ENCODE assay signal across 9 cellular contexts in the genomic region with DNA sequence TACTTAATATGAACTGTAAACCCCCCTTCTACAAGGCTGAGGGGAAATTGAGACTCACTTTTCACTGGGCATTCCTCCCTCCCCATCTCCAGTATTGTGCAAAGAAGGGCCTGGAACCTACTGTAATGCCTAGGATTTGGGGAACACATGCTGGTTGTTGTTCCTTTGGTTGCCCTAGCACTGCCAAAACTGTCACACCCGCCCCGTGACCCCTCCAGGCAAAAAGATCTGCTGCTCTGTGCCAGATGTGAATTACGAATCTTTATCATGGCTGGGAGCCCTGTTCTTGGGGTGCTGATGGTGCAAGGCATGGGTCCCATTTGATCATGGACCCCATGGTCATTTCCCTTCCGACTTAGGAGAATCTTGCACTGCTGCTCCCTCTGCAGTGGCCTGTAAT.
DNase-seq lines count a peak whose midpoint lies in the region; ATAC-seq, FAIRE-seq and TF ChIP-seq lines count a peak whose summit lies in the region.
"Had no signal": no experiment of that assay in that cellular context is flagged by ENCODE, and none has a peak within 500 bp of the region (broad histone marks: within the 10 kb centered on the region; RNA-seq: fewer than 3 reads in every experiment).

No MANE protein-coding gene starts in this region.

- H3F3A ChIP-seq in smooth muscle cell (ENCODE audit: low read depth) = peaks cover 27% of the 10 kb centered on the region

- no peaks in the 10 kb centered on the region for H4K20me1 ChIP-seq in smooth muscle cell (ENCODE audit: low read depth)

- no peaks in the 10 kb centered on the region for H3K36me3 Mint-ChIP-seq in T-cell

- H3K36me3 ChIP-seq in smooth muscle cell (ENCODE audit: low read depth) = no peaks in the 10 kb centered on the region

- no peaks in the 10 kb centered on the region for H3K27me3 Mint-ChIP-seq in T-cell

- peak overlapping the region; percentile 50 for H3K4me2 ChIP-seq in smooth muscle cell

- WGBS in smooth muscle cell (ENCODE audit: low lambda C conversion rate) = 94% methylated on average over 4 of the region's 4 CpGs

- CTCF ChIA-PET in T-cell (lab: Charles Lee) = no interaction called here

- H2AFZ ChIP-seq in smooth muscle cell (ENCODE audit: low read depth) = no peak overlapping the region

- H3K27ac ChIP-seq in smooth muscle cell (ENCODE audit: low read depth) = peak overlapping the region; percentile 89

- H3K4me3 ChIP-seq in smooth muscle cell = no peak overlapping the region

- H3K4me1 ChIP-seq in smooth muscle cell (ENCODE audit: low read depth) = peaks cover 23% of the 10 kb centered on the region

- peak overlapping the region; percentile 64 for H3K9ac ChIP-seq in smooth muscle cell (ENCODE audit: low read depth)

- DNase-seq in GM18507 (ENCODE audit: extremely low spot score, insufficient read length, low read depth) = no peak
- no peak for DNase-seq in T-cell
- peak; percentile 45 for DNase-seq in foreskin melanocyte
- no peak for DNase-seq in smooth muscle cell (lab: John Stamatoyannopoulos, UW; ENCODE audit: unreplicated experiment)
- no peak for DNase-seq in islet precursor cell
- DNase-seq in NCI-H1436 treated with DMSO at 0.1 percent for 48 hours (lab: John Stamatoyannopoulos, UW) = no peak
- DNase-seq in A172 (ENCODE audit: low spot score) = no peak
- DNase-seq: NCI-H69 had no signal

- TF ChIP-seq CTCF in smooth muscle cell (IDR thresholded peaks at IDR 0.05; ENCODE audit: borderline replicate concordance, insufficient read depth, poor library complexity, severe bottlenecking) = no peak

- no peak overlapping the region for H3K4me3 Mint-ChIP-seq in T-cell

- no peak for ATAC-seq in T-cell (replicated peaks in 1 of 4)
- ATAC-seq in GM19035 (IDR thresholded peaks at IDR 0.05; ENCODE audit: unreplicated experiment) = no peak

- no peaks in the 10 kb centered on the region for H3K27me3 ChIP-seq in smooth muscle cell (ENCODE audit: low read depth)

- H3K27ac Mint-ChIP-seq in T-cell = peak overlapping the region; percentile 27 to 55

- H3K9me3 ChIP-seq in smooth muscle cell (replicated peaks; ENCODE audit: low read depth) = no peaks in the 10 kb centered on the region

- no peaks in the 10 kb centered on the region for H3K9me3 Mint-ChIP-seq in T-cell

- H3K79me2 ChIP-seq in smooth muscle cell (ENCODE audit: low read depth) = no peaks in the 10 kb centered on the region

- FAIRE-seq in GM18507 (lab: Jason Lieb, UNC) = peak; percentile 29

- POLR2A ChIA-PET in T-cell (lab: Charles Lee) = no interaction called here

- H3K4me1 Mint-ChIP-seq in T-cell = peaks cover 15 to 35% (median 35%) of the 10 kb centered on the region in 3 donors
